ENCODE assay signal across 1 cellular context in genomic region chr17:3693829-3694231, GRCh38.
TF ChIP-seq lines count a peak whose summit lies in the region.

No MANE protein-coding gene starts in this region.

TF ChIP-seq in GM12878, 131 proteins besides CTCF, POLR2A, EP300 and RAD21 (continued from another document and continues in another):
- TF ChIP-seq ZBTB4 (CRISPR knock-in tag; IDR thresholded peaks at IDR 0.05) (no peak), LARP7 (IDR thresholded peaks at IDR 0.05) (no peak), ZNF384 (IDR thresholded peaks at IDR 0.05; ENCODE audit: borderline replicate concordance, low read depth, low read length) (peak; percentile 61; the same call in 1 of the 2 replicates), RELB (IDR thresholded peaks at IDR 0.05; ENCODE audit: low read depth) (peak; percentile 79), JUND (IDR thresholded peaks at IDR 0.05; ENCODE audit: low read depth, low read length) (no peak), NFYA (IDR thresholded peaks at IDR 0.05; ENCODE audit: borderline replicate concordance, low read depth, low read length) (no peak), USF1 (IDR thresholded peaks at IDR 0.05; ENCODE audit: borderline replicate concordance, extremely low read length, insufficient read depth, low read depth, low read length) (no peak), SKIL (IDR thresholded peaks at IDR 0.05; ENCODE audit: low read depth, poor library complexity, severe bottlenecking) (peak; percentile 98), RFX5 (IDR thresholded peaks at IDR 0.05; ENCODE audit: low read depth, low read length) (no peak), RUNX3 (IDR thresholded peaks at IDR 0.05; ENCODE audit: low read length) (peak; percentile 99), IKZF1 (conservative IDR thresholded peaks at IDR 0.05) (peak; percentile 94), CBX3 (IDR thresholded peaks at IDR 0.05; ENCODE audit: borderline replicate concordance, low read depth) (no peak), WRNIP1 (IDR thresholded peaks at IDR 0.05; ENCODE audit: borderline replicate concordance, low read depth, low read length) (no peak), PML (IDR thresholded peaks at IDR 0.05; ENCODE audit: low read length) (peak; percentile 52; the same call in 1 of the 2 replicates), CBX5 (IDR thresholded peaks at IDR 0.05; ENCODE audit: low read depth) (0 out of 2 replicates have a peak, but pooled peaks have one; percentile 49), CBFB (IDR thresholded peaks at IDR 0.05; ENCODE audit: low read depth) (peak; percentile 96), RCOR1 (conservative IDR thresholded peaks at IDR 0.05; ENCODE audit: low read depth, low read length) (0 out of 2 replicates have a peak, but pooled peaks have one; percentile 53), ASH2L (IDR thresholded peaks at IDR 0.05; ENCODE audit: borderline replicate concordance, low read depth) (no peak), TCF7 (IDR thresholded peaks at IDR 0.05; ENCODE audit: borderline replicate concordance) (no peak), POLR2AphosphoS5 (IDR thresholded peaks at IDR 0.05; ENCODE audit: low read length) (no peak), MYC (IDR thresholded peaks at IDR 0.05; ENCODE audit: insufficient read depth, insufficient read length, insufficient replicate concordance, low read length, severe bottlenecking) (no peak), MTA2 (IDR thresholded peaks at IDR 0.05; ENCODE audit: low read depth) (peak; percentile 88; the same call in 1 of the 2 replicates), YY1 (IDR thresholded peaks at IDR 0.05; ENCODE audit: low read depth, low read length) (peak; percentile 72; the same call in 1 of the 2 replicates), SMAD1 (IDR thresholded peaks at IDR 0.05; ENCODE audit: low read depth, partially characterized antibody) (peak; percentile 63), RAD51 (IDR thresholded peaks at IDR 0.05) (0 out of 2 replicates have a peak, but pooled peaks have one; percentile 33), RBBP5 (conservative IDR thresholded peaks at IDR 0.05) (no peak), MAX (IDR thresholded peaks at IDR 0.05; ENCODE audit: low read depth, low read length) (no peak), MYB (IDR thresholded peaks at IDR 0.05; ENCODE audit: borderline replicate concordance, low read depth, low read length) (no peak), BCLAF1 (IDR thresholded peaks at IDR 0.05) (no peak), SRF (IDR thresholded peaks at IDR 0.05; ENCODE audit: low read depth in 2 of 2, low read length in 2 of 2) (no peak), NR2F1 (conservative IDR thresholded peaks at IDR 0.05) (peak; percentile 99), NR2C2 (IDR thresholded peaks at IDR 0.05; ENCODE audit: borderline replicate concordance, control insufficient read depth, insufficient read length, low read depth) (no peak), TBL1XR1 (IDR thresholded peaks at IDR 0.05; ENCODE audit: low read depth, low read length) (peak; percentile 77; the same call in 1 of the 2 replicates), POU2F2 (IDR thresholded peaks at IDR 0.05; ENCODE audit: borderline replicate concordance, low read depth, low read length) (peak; percentile 79; the same call in 2 of the 3 replicates), TAF1 (IDR thresholded peaks at IDR 0.05; ENCODE audit: borderline replicate concordance, low read depth, low read length) (no peak), RELA (IDR thresholded peaks at IDR 0.05; ENCODE audit: borderline replicate concordance, partially characterized antibody) (peak; percentile 81), ETV6 (conservative IDR thresholded peaks at IDR 0.05 in 1 of 2, IDR thresholded peaks at IDR 0.05 in 1 of 2; ENCODE audit: borderline replicate concordance in 1 of 2, low read depth in 1 of 2) (no peak; a peak in 1 of 4 replicates), MEF2A (IDR thresholded peaks at IDR 0.05; ENCODE audit: insufficient read depth, low read depth, low read length) (peak; percentile 58; the same call in 1 of the 2 replicates), REST (IDR thresholded peaks at IDR 0.05; ENCODE audit: low read depth, low read length) (no peak), NBN (IDR thresholded peaks at IDR 0.05) (peak; percentile 88), E2F8 (IDR thresholded peaks at IDR 0.05; ENCODE audit: low read depth, partially characterized antibody) (no peak), GATAD2B (conservative IDR thresholded peaks at IDR 0.05; ENCODE audit: low read depth) (no peak; the same call in 1 of the 2 replicates), USF2 (IDR thresholded peaks at IDR 0.05; ENCODE audit: borderline replicate concordance, low read depth, low read length) (no peak), CREB1 (IDR thresholded peaks at IDR 0.05; ENCODE audit: low read depth) (peak; percentile 28; the same call in 1 of the 2 replicates), BMI1 (IDR thresholded peaks at IDR 0.05; ENCODE audit: borderline replicate concordance) (0 out of 2 replicates have a peak, but pooled peaks have one; percentile 8)
